ENCODE assay signal across 1 cellular context in genomic region chr1:170660874-170661645, GRCh38.
TF ChIP-seq lines count a peak whose summit lies in the region.

No MANE protein-coding gene starts in this region.

TF ChIP-seq in GM23338, 12 proteins besides CTCF, POLR2A, EP300 and RAD21 (continued from another document):
- TF ChIP-seq ZNF462 (CRISPR knock-in tag; IDR thresholded peaks at IDR 0.05) (no peak), EZH2phosphoT487 (IDR thresholded peaks at IDR 0.05; ENCODE audit: unreplicated experiment) (peak; percentile 74)
